ENCODE assay signal across 7 cellular contexts in genomic region chr21:5101749-5102148, GRCh38.
DNase-seq lines count a peak whose midpoint lies in the region; ATAC-seq lines count a peak whose summit lies in the region.
"Not testable (repeated sequence)": the region's sequence is repeated elsewhere in the genome, so short reads cannot be mapped to it uniquely, and the experiment has no call there.

No MANE protein-coding gene starts in this region.

- H3K9me3 ChIP-seq in effector memory CD4-positive, alpha-beta T cell (ENCODE audit: control insufficient read depth, low read length), result not testable (repeated sequence)

- H3K27me3 ChIP-seq in effector memory CD4-positive, alpha-beta T cell (replicated peaks; ENCODE audit: control insufficient read depth, insufficient read depth, low read length, poor library complexity, severe bottlenecking), result not testable (repeated sequence)

- H3K4me1 ChIP-seq in effector memory CD4-positive, alpha-beta T cell (ENCODE audit: control insufficient read depth, insufficient read depth, low read length, poor library complexity, severe bottlenecking), result not testable (repeated sequence)

- peak; percentile 59 to 83 (median 73) for DNase-seq in T-helper 1 cell
- DNase-seq in activated T-cell treated with anti-CD3 and anti-CD28 coated beads, Interleukin-2, amount 50 U/mL, for 24 hours, result peak; percentile 76
- peak; percentile 74 to 78 (median 75) for DNase-seq in effector memory CD4-positive, alpha-beta T cell
- peak; percentile 49 to 82 for DNase-seq in memory B cell (ENCODE audit: low spot score in 2 of 2)
- peak; percentile 47 to 54 for DNase-seq in stimulated activated CD4-positive, alpha-beta T cell treated with anti-CD3 and anti-CD28 coated beads, Interleukin-4, amount 100 ng/mL, for 48 hours (ENCODE audit: low read depth in 2 of 2)

- not testable (repeated sequence) for H3K27ac ChIP-seq in effector memory CD4-positive, alpha-beta T cell (ENCODE audit: insufficient read depth, low read length, poor library complexity, severe bottlenecking)

- not testable (repeated sequence) for H3K36me3 Mint-ChIP-seq in activated T-cell treated with anti-CD3 and anti-CD28 coated beads, Interleukin-2, amount 50 U/mL, for 24 hours (ENCODE audit: low read depth); memory B cell

- H3K4me1 Mint-ChIP-seq in activated T-cell treated with anti-CD3 and anti-CD28 coated beads, Interleukin-2, amount 50 U/mL, for 24 hours (ENCODE audit: low read depth); memory B cell: not testable (repeated sequence)

- peak overlapping the region; percentile 76 for H3K27ac Mint-ChIP-seq in activated T-cell treated with anti-CD3 and anti-CD28 coated beads, Interleukin-2, amount 50 U/mL, for 24 hours
- peak overlapping the region; percentile 96 for H3K27ac Mint-ChIP-seq in memory B cell

- H3K4me3 ChIP-seq in effector memory CD4-positive, alpha-beta T cell (ENCODE audit: insufficient read depth, low read depth, low read length, poor library complexity, severe bottlenecking), result not testable (repeated sequence)

- H3K27me3 Mint-ChIP-seq in activated T-cell treated with anti-CD3 and anti-CD28 coated beads, Interleukin-2, amount 50 U/mL, for 24 hours; memory B cell: not testable (repeated sequence)

- peak overlapping the region; percentile 67 for H3K4me3 Mint-ChIP-seq in activated T-cell treated with anti-CD3 and anti-CD28 coated beads, Interleukin-2, amount 50 U/mL, for 24 hours
- peak overlapping the region; percentile 72 for H3K4me3 Mint-ChIP-seq in memory B cell

- not testable (repeated sequence) for H3K36me3 ChIP-seq in effector memory CD4-positive, alpha-beta T cell (ENCODE audit: control insufficient read depth, insufficient read depth, low read length)

- ATAC-seq in GM18870 (IDR thresholded peaks at IDR 0.05; ENCODE audit: unreplicated experiment), result peak; percentile 37
- ATAC-seq in HG03103 (IDR thresholded peaks at IDR 0.05; ENCODE audit: low read depth, unreplicated experiment), result peak; percentile 44
- peak; percentile 74 for ATAC-seq in memory B cell (ENCODE audit: low read depth)

- H3K9me3 Mint-ChIP-seq in activated T-cell treated with anti-CD3 and anti-CD28 coated beads, Interleukin-2, amount 50 U/mL, for 24 hours; memory B cell: not testable (repeated sequence)
